In genomic region chr5:94396687-94397086, GRCh38 we compare ENCODE assay signal across 29 cellular contexts.
"Had no signal": no experiment of that assay in that cellular context is flagged by ENCODE, and none has a peak within 500 bp of the region (broad histone marks: within the 10 kb centered on the region; RNA-seq: fewer than 3 reads in every experiment).

No MANE protein-coding gene starts in this region.

- H3K4me3 Mint-ChIP-seq: immature natural killer cell; naive thymus-derived CD8-positive, alpha-beta T cell; nephron; neural crest cell; stimulated activated memory B cell treated with anti-CD40 and anti-IgM and Interleukin-4, amounts not matched to agents 10 μg/mL and 1 μg/mL and 100 μg/mL, for 72 hours; stimulated activated naive CD8-positive, alpha-beta T cell treated with anti-CD3 and anti-CD28 coated beads, Interleukin-15, amount 100 ng/mL, for 72 hours; type B pancreatic cell had no signal

- H3K36me3 ChIP-seq: left lung, lower lobe of right lung, neutrophil, right atrium auricular region, right lobe of liver, tibial nerve, uterus had no signal

- H3K9me3 Mint-ChIP-seq: immature natural killer cell; naive thymus-derived CD8-positive, alpha-beta T cell; nephron; stimulated activated naive CD8-positive, alpha-beta T cell treated with anti-CD3 and anti-CD28 coated beads, Interleukin-15, amount 100 ng/mL, for 72 hours had no signal

- H2AFZ ChIP-seq: hepatocyte had no signal

- H3K79me2 ChIP-seq: hepatocyte had no signal

- H3K9me3 ChIP-seq: left lung, lower lobe of right lung, neutrophil, right atrium auricular region, right lobe of liver, tibial nerve, uterus had no signal

- H3K27me3 Mint-ChIP-seq: naive thymus-derived CD8-positive, alpha-beta T cell; stimulated activated memory B cell treated with anti-CD40 and anti-IgM and Interleukin-4, amounts not matched to agents 10 μg/mL and 1 μg/mL and 100 μg/mL, for 72 hours; stimulated activated naive CD8-positive, alpha-beta T cell treated with anti-CD3 and anti-CD28 coated beads, Interleukin-15, amount 100 ng/mL, for 72 hours had no signal

- FAIRE-seq: islet of Langerhans, kidney had no signal

- H3K27ac Mint-ChIP-seq: immature natural killer cell; naive thymus-derived CD8-positive, alpha-beta T cell; nephron; progenitor cell of endocrine pancreas; stimulated activated memory B cell treated with anti-CD40 and anti-IgM and Interleukin-4, amounts not matched to agents 10 μg/mL and 1 μg/mL and 100 μg/mL, for 72 hours; stimulated activated naive CD8-positive, alpha-beta T cell treated with anti-CD3 and anti-CD28 coated beads, Interleukin-15, amount 100 ng/mL, for 72 hours; type B pancreatic cell had no signal

- DNase-seq: immature natural killer cell; kidney; left colon; left lung; lower lobe of right lung; mammary epithelial cell; mesenchymal stem cell; naive thymus-derived CD8-positive, alpha-beta T cell; occipital lobe; right lobe of liver; stimulated activated CD4-positive, alpha-beta T cell treated with anti-CD3 and anti-CD28 coated beads, Interleukin-1b, Interleukin-23, amount 100 ng/mL, for 48 hours; stimulated activated CD4-positive, alpha-beta T cell treated with anti-CD3 and anti-CD28 coated beads, Interleukin-2, amount 100 ng/mL, for 48 hours; stimulated activated CD4-positive, alpha-beta T cell treated with anti-CD3 and anti-CD28 coated beads, Interleukin-4, amount 100 ng/mL, for 4 hours; stimulated activated CD8-positive, alpha-beta memory T cell treated with anti-CD3 and anti-CD28 coated beads, Interleukin-4, amount 100 ng/mL, for 48 hours; stimulated activated naive CD4-positive, alpha-beta T cell treated with Interleukin-2 at 50 U/mL for 16 hours; stimulated activated naive CD8-positive, alpha-beta T cell treated with anti-CD3 and anti-CD28 coated beads, Interleukin-15, amount 100 ng/mL, for 72 hours; substantia nigra; uterus had no signal

- ATAC-seq: left colon; left lung; lower lobe of right lung; naive thymus-derived CD8-positive, alpha-beta T cell; right lobe of liver; stimulated activated memory B cell treated with anti-CD40 and anti-IgM and Interleukin-4, amounts not matched to agents 10 μg/mL and 1 μg/mL and 100 μg/mL, for 72 hours; stimulated activated naive CD8-positive, alpha-beta T cell treated with anti-CD3 and anti-CD28 coated beads, Interleukin-15, amount 100 ng/mL, for 72 hours had no signal

- H3K27ac ChIP-seq: hepatocyte, left lung, lower lobe of right lung, neutrophil, right atrium auricular region, right lobe of liver, tibial nerve, uterus had no signal

- H3K4me1 ChIP-seq: left lung, lower lobe of right lung, right atrium auricular region, right lobe of liver, tibial nerve, uterus had no signal

- H3K36me3 Mint-ChIP-seq: stimulated activated memory B cell treated with anti-CD40 and anti-IgM and Interleukin-4, amounts not matched to agents 10 μg/mL and 1 μg/mL and 100 μg/mL, for 72 hours had no signal

- H3K4me2 ChIP-seq: hepatocyte, smooth muscle cell had no signal

- H3K4me1 Mint-ChIP-seq: immature natural killer cell; naive thymus-derived CD8-positive, alpha-beta T cell; nephron; neural crest cell; stimulated activated memory B cell treated with anti-CD40 and anti-IgM and Interleukin-4, amounts not matched to agents 10 μg/mL and 1 μg/mL and 100 μg/mL, for 72 hours; stimulated activated naive CD8-positive, alpha-beta T cell treated with anti-CD3 and anti-CD28 coated beads, Interleukin-15, amount 100 ng/mL, for 72 hours had no signal

- H3K27me3 ChIP-seq: hepatocyte, left lung, neutrophil, right atrium auricular region, right lobe of liver, tibial nerve, uterus had no signal

- H3K4me3 ChIP-seq: hepatocyte, left lung, lower lobe of right lung, right atrium auricular region, right lobe of liver, smooth muscle cell, tibial nerve, uterus had no signal
